7 cellular contexts compared by ENCODE assay signal in the genomic region with DNA sequence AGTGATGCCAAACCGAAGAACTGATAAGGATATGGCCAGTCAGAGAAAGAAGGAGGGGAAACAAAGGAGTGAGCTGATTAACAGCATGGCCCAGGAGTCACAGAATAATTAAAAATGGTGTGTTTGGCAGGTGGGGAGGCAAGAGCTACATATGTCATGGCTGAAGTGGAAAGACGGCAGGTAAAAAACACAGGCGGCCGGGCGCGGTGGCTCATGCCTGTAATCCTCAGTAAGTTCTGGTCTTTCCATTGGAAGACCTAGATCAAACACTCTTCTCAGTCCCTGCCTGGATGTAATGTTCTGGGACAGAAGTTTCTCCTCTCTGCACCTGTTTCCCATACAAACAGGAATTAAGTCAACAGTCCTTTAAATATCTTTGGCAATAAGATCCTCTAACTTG.
"Had no signal": no experiment of that assay in that cellular context is flagged by ENCODE, and none has a peak within 500 bp of the region (broad histone marks: within the 10 kb centered on the region; RNA-seq: fewer than 3 reads in every experiment).

No MANE protein-coding gene starts in this region.

- H3K4me3 Mint-ChIP-seq: IgD-negative memory B cell had no signal

- DNase-seq: IMR-90, KBM-7, KG1 had no signal

- H3K27me3 Mint-ChIP-seq: IgD-negative memory B cell had no signal

- ATAC-seq: HepG2 had no signal

- H3K36me3 Mint-ChIP-seq: IgD-negative memory B cell had no signal

- H3K27ac ChIP-seq: HL-60 had no signal

- FAIRE-seq: HepG2, HTR-8/SVneo had no signal

- H3K27ac Mint-ChIP-seq: IgD-negative memory B cell had no signal
